1 cellular context compared by ENCODE assay signal in genomic region chr16:81542609-81543570, GRCh38.
A peak's percentile ranks its signal among the peaks of the same experiment; 100 is the strongest.
TF ChIP-seq lines count a peak whose summit lies in the region.

No MANE protein-coding gene starts in this region.

TF ChIP-seq in HepG2, 621 proteins besides CTCF, POLR2A, EP300 and RAD21 (continued from another document and continues in another):
- peak; percentile 88 for TF ChIP-seq SKIL (CRISPR knock-in tag; IDR thresholded peaks at IDR 0.05; ENCODE audit: borderline replicate concordance)
- no peak; the same call in 1 of the 2 replicates for TF ChIP-seq MYC (CRISPR knock-in tag; IDR thresholded peaks at IDR 0.05; ENCODE audit: borderline replicate concordance)
- TF ChIP-seq SMC3 (IDR thresholded peaks at IDR 0.05; ENCODE audit: low read length): no peak
- TF ChIP-seq STAT5B (CRISPR knock-in tag; IDR thresholded peaks at IDR 0.05): no peak
- no peak for TF ChIP-seq ZNF619 (CRISPR knock-in tag; IDR thresholded peaks at IDR 0.05)
- peak; percentile 87 for TF ChIP-seq HNRNPL (IDR thresholded peaks at IDR 0.05; ENCODE audit: low read depth, low read length)
- TF ChIP-seq ZNF709 (CRISPR knock-in tag; IDR thresholded peaks at IDR 0.05): no peak; the same call in 1 of the 2 replicates
- 0 out of 2 replicates have a peak, but pooled peaks have one; percentile 32 for TF ChIP-seq MLX (CRISPR knock-in tag; IDR thresholded peaks at IDR 0.05)
- no peak for TF ChIP-seq ZFYVE20 (CRISPR knock-in tag; IDR thresholded peaks at IDR 0.05; ENCODE audit: borderline replicate concordance, low read depth)
- no peak for TF ChIP-seq ARHGAP35 (CRISPR knock-in tag; IDR thresholded peaks at IDR 0.05; ENCODE audit: borderline replicate concordance)
- TF ChIP-seq CHCHD3 (CRISPR knock-in tag; IDR thresholded peaks at IDR 0.05): no peak
- peak; percentile 87 for TF ChIP-seq ZNF788 (CRISPR knock-in tag; IDR thresholded peaks at IDR 0.05; ENCODE audit: borderline replicate concordance)
- peak; percentile 81 for TF ChIP-seq ZNF616 (CRISPR knock-in tag; IDR thresholded peaks at IDR 0.05; ENCODE audit: low read depth)
- no peak for TF ChIP-seq SOX6 (IDR thresholded peaks at IDR 0.05)
- TF ChIP-seq SOX6 (CRISPR knock-in tag; IDR thresholded peaks at IDR 0.05): peak; percentile 80
- TF ChIP-seq ZNF670 (CRISPR knock-in tag; IDR thresholded peaks at IDR 0.05; ENCODE audit: borderline replicate concordance): no peak
- TF ChIP-seq PITX1 (CRISPR knock-in tag; IDR thresholded peaks at IDR 0.05): peak; percentile 90; the same call in 1 of the 2 replicates
- TF ChIP-seq ISL2 (CRISPR knock-in tag; IDR thresholded peaks at IDR 0.05): 0 out of 2 replicates have a peak, but pooled peaks have one; percentile 14
- peak; percentile 97 for TF ChIP-seq ETV5 (CRISPR knock-in tag; IDR thresholded peaks at IDR 0.05; ENCODE audit: borderline replicate concordance)
- TF ChIP-seq MED13 (CRISPR knock-in tag; IDR thresholded peaks at IDR 0.05): no peak
- no peak for TF ChIP-seq SRF (IDR thresholded peaks at IDR 0.05; ENCODE audit: low read depth, low read length)
- 0 out of 2 replicates have a peak, but pooled peaks have one; percentile 29 for TF ChIP-seq ATF2 (CRISPR knock-in tag; IDR thresholded peaks at IDR 0.05)
- TF ChIP-seq KDM5A (IDR thresholded peaks at IDR 0.05; ENCODE audit: borderline replicate concordance, low read length): no peak
- peak; percentile 56; the same call in 1 of the 2 replicates for TF ChIP-seq ARID4A (CRISPR knock-in tag; IDR thresholded peaks at IDR 0.05; ENCODE audit: borderline replicate concordance)
- TF ChIP-seq REPIN1 (CRISPR knock-in tag; IDR thresholded peaks at IDR 0.05; ENCODE audit: borderline replicate concordance, low read depth): no peak; the same call in 1 of the 2 replicates
- TF ChIP-seq ZNF549 (CRISPR knock-in tag; IDR thresholded peaks at IDR 0.05): no peak
- no peak for TF ChIP-seq NPAS2 (CRISPR knock-in tag; IDR thresholded peaks at IDR 0.05; ENCODE audit: borderline replicate concordance)
- no peak for TF ChIP-seq ZSCAN20 (CRISPR knock-in tag; IDR thresholded peaks at IDR 0.05; ENCODE audit: borderline replicate concordance)
- no peak for TF ChIP-seq SETDB1 (CRISPR knock-in tag; IDR thresholded peaks at IDR 0.05; ENCODE audit: borderline replicate concordance)
- TF ChIP-seq ZNF580 (CRISPR knock-in tag; IDR thresholded peaks at IDR 0.05; ENCODE audit: borderline replicate concordance, low read depth): 0 out of 2 replicates have a peak, but pooled peaks have one; percentile 37
- no peak for TF ChIP-seq TGIF2 (CRISPR knock-in tag; IDR thresholded peaks at IDR 0.05)
- 0 out of 2 replicates have a peak, but pooled peaks have one; percentile 27 for TF ChIP-seq POLR2G (IDR thresholded peaks at IDR 0.05; ENCODE audit: low read depth, low read length)
- TF ChIP-seq ZNF326 (CRISPR knock-in tag; IDR thresholded peaks at IDR 0.05; ENCODE audit: borderline replicate concordance): no peak
- no peak for TF ChIP-seq ZFP36L2 (CRISPR knock-in tag; IDR thresholded peaks at IDR 0.05)
- no peak; the same call in 1 of the 2 replicates for TF ChIP-seq TRAFD1 (CRISPR knock-in tag; IDR thresholded peaks at IDR 0.05; ENCODE audit: borderline replicate concordance)
- TF ChIP-seq NFAT5 (CRISPR knock-in tag; IDR thresholded peaks at IDR 0.05): no peak
- TF ChIP-seq FOSL2 (CRISPR knock-in tag; IDR thresholded peaks at IDR 0.05): 0 out of 2 replicates have a peak, but pooled peaks have one; percentile 11
- TF ChIP-seq ZNF800 (CRISPR knock-in tag; IDR thresholded peaks at IDR 0.05): no peak
- TF ChIP-seq GZF1 (CRISPR knock-in tag; IDR thresholded peaks at IDR 0.05): 0 out of 2 replicates have a peak, but pooled peaks have one; percentile 33
- TF ChIP-seq ATF5 (CRISPR knock-in tag; IDR thresholded peaks at IDR 0.05; ENCODE audit: low read depth): 0 out of 2 replicates have a peak, but pooled peaks have one; percentile 37
- no peak for TF ChIP-seq PAF1 (CRISPR knock-in tag; IDR thresholded peaks at IDR 0.05)
